Comparison of ENCODE assay signal across 1 cellular context in genomic region chr5:158754018-158754514, GRCh38.
TF ChIP-seq lines count a peak whose summit lies in the region.

No MANE protein-coding gene starts in this region.

TF ChIP-seq in WTC11, 78 proteins besides CTCF, POLR2A, EP300 and RAD21 (continued from another document):
- no peak for TF ChIP-seq AFF4 (CRISPR knock-in tag; IDR thresholded peaks at IDR 0.05; ENCODE audit: borderline replicate concordance)
- TF ChIP-seq NFATC4 (CRISPR knock-in tag; IDR thresholded peaks at IDR 0.05), result no peak
- TF ChIP-seq ATF3 (CRISPR knock-in tag; conservative IDR thresholded peaks at IDR 0.05), result no peak
- no peak for TF ChIP-seq ZNF219 (CRISPR knock-in tag; IDR thresholded peaks at IDR 0.05; ENCODE audit: borderline replicate concordance)
- no peak for TF ChIP-seq ZNF396 (CRISPR knock-in tag; IDR thresholded peaks at IDR 0.05; ENCODE audit: borderline replicate concordance)
